13 cellular contexts compared by ENCODE assay signal in genomic region chr3:72679540-72680198, GRCh38.
DNase-seq lines count a peak whose midpoint lies in the region; ATAC-seq, FAIRE-seq and TF ChIP-seq lines count a peak whose summit lies in the region.
"Had no signal": no experiment of that assay in that cellular context is flagged by ENCODE, and none has a peak within 500 bp of the region (broad histone marks: within the 10 kb centered on the region; RNA-seq: fewer than 3 reads in every experiment).

No MANE protein-coding gene starts in this region.

- H3K27ac Mint-ChIP-seq in neural crest cell (ENCODE audit: unreplicated experiment): peak overlapping the region; percentile 37
- H3K27ac Mint-ChIP-seq in activated CD4-positive, alpha-beta T cell treated with anti-CD3 and anti-CD28 coated beads, Interleukin-2, amount 10 ng/mL, durations not matched to agents 7 days and 5 days: no peak overlapping the region

- H3K4me1 Mint-ChIP-seq in neural crest cell: peaks cover 38% of the 10 kb centered on the region
- peaks cover 1% of the 10 kb centered on the region for H3K4me1 Mint-ChIP-seq in activated CD4-positive, alpha-beta T cell treated with anti-CD3 and anti-CD28 coated beads, Interleukin-2, amount 10 ng/mL, durations not matched to agents 7 days and 5 days

- ATAC-seq in GM21447 (IDR thresholded peaks at IDR 0.05; ENCODE audit: unreplicated experiment) (no peak), GM21737 (IDR thresholded peaks at IDR 0.05; ENCODE audit: unreplicated experiment) (no peak)
- ATAC-seq: heart left ventricle had no signal

- POLR2A ChIA-PET in activated CD4-positive, alpha-beta T cell treated with anti-CD3 and anti-CD28 coated beads, Interleukin-2, amount 10 ng/mL, durations not matched to agents 7 days and 5 days (lab: Charles Lee): no interaction called here

- TF ChIP-seq POLR2A in GM12891 (IDR thresholded peaks at IDR 0.05; ENCODE audit: low read depth, low read length): no peak

- DNase-seq in GM12891 (ENCODE audit: insufficient read length, low spot score) (peak; percentile 25), NCI-H1417 (lab: John Stamatoyannopoulos, UW) (peak in 2 of 3 experiments; percentile 77 to 94), astrocyte of the cerebellum (ENCODE audit: low read depth) (peak; percentile 70), neural crest cell (ENCODE audit: low read depth, low spot score) (no peak), OCI-M2 (lab: John Stamatoyannopoulos, UW; ENCODE audit: unreplicated experiment) (no peak)
- DNase-seq in activated CD4-positive, alpha-beta T cell treated with anti-CD3 and anti-CD28 coated beads, Interleukin-2, amount 10 ng/mL, durations not matched to agents 7 days and 5 days: no peak
- DNase-seq: activated T-cell treated with anti-CD3 and anti-CD28 coated beads, Interleukin-2, amount 50 U/mL, for 1 hour; heart left ventricle; stimulated activated CD8-positive, alpha-beta memory T cell treated with anti-CD3 and anti-CD28 coated beads, Interleukin-4, amount 100 ng/mL, for 48 hours had no signal

- CTCF ChIA-PET in activated CD4-positive, alpha-beta T cell treated with anti-CD3 and anti-CD28 coated beads, Interleukin-2, amount 10 ng/mL, durations not matched to agents 7 days and 5 days (lab: Charles Lee): no interaction called here

- H3K4me3 ChIP-seq in astrocyte of the cerebellum (ENCODE audit: low read depth, low read length): no peak overlapping the region
- H3K4me3 ChIP-seq: heart left ventricle had no signal

- FAIRE-seq in GM12891 (lab: Jason Lieb, UNC): no peak
- FAIRE-seq: G401.6, TTC549 had no signal

- H3K9me3 Mint-ChIP-seq in neural crest cell: no peaks in the 10 kb centered on the region
- H3K9me3 Mint-ChIP-seq in activated CD4-positive, alpha-beta T cell treated with anti-CD3 and anti-CD28 coated beads, Interleukin-2, amount 10 ng/mL, durations not matched to agents 7 days and 5 days: peaks cover 2% of the 10 kb centered on the region

- in situ Hi-C loops in astrocyte of the cerebellum (cut with HindIII; ENCODE audit: low sequenced_read_pairs): no loop called here

- no peak for TF ChIP-seq CTCF in astrocyte of the cerebellum (IDR thresholded peaks at IDR 0.05; ENCODE audit: low read depth, low read length, missing control alignments)
- TF ChIP-seq CTCF in neural crest cell (conservative IDR thresholded peaks at IDR 0.05): no peak

- no peaks in the 10 kb centered on the region for H3K36me3 Mint-ChIP-seq in neural crest cell (ENCODE audit: low read depth)
- no peaks in the 10 kb centered on the region for H3K36me3 Mint-ChIP-seq in activated CD4-positive, alpha-beta T cell treated with anti-CD3 and anti-CD28 coated beads, Interleukin-2, amount 10 ng/mL, durations not matched to agents 7 days and 5 days (ENCODE audit: low read depth)

- peaks cover 3% of the 10 kb centered on the region for H3K27me3 Mint-ChIP-seq in neural crest cell (ENCODE audit: low read depth)
- no peaks in the 10 kb centered on the region for H3K27me3 Mint-ChIP-seq in activated CD4-positive, alpha-beta T cell treated with anti-CD3 and anti-CD28 coated beads, Interleukin-2, amount 10 ng/mL, durations not matched to agents 7 days and 5 days

- no peak overlapping the region for H3K4me3 Mint-ChIP-seq in neural crest cell
- H3K4me3 Mint-ChIP-seq in activated CD4-positive, alpha-beta T cell treated with anti-CD3 and anti-CD28 coated beads, Interleukin-2, amount 10 ng/mL, durations not matched to agents 7 days and 5 days: no peak overlapping the region

TF ChIP-seq in GM12891, 5 proteins besides CTCF, POLR2A, EP300 and RAD21:
- no peak for TF ChIP-seq SPI1 (IDR thresholded peaks at IDR 0.05; ENCODE audit: low read depth, low read length)

Comparison
In these comparisons a context has a peak if more than half of its experiments do, and no peak if none do; other contexts are left out.
1. DNase-seq: peak in GM12891 (single experiment), NCI-H1417 (2 of 3) and astrocyte of the cerebellum (single experiment); none in neural crest cell (single experiment), activated CD4-positive, alpha-beta T cell treated with anti-CD3 and anti-CD28 coated beads, Interleukin-2, amount 10 ng/mL, durations not matched to agents 7 days and 5 days (single experiment) and OCI-M2 (single experiment).